1 cellular context compared by ENCODE assay signal in the genomic region with DNA sequence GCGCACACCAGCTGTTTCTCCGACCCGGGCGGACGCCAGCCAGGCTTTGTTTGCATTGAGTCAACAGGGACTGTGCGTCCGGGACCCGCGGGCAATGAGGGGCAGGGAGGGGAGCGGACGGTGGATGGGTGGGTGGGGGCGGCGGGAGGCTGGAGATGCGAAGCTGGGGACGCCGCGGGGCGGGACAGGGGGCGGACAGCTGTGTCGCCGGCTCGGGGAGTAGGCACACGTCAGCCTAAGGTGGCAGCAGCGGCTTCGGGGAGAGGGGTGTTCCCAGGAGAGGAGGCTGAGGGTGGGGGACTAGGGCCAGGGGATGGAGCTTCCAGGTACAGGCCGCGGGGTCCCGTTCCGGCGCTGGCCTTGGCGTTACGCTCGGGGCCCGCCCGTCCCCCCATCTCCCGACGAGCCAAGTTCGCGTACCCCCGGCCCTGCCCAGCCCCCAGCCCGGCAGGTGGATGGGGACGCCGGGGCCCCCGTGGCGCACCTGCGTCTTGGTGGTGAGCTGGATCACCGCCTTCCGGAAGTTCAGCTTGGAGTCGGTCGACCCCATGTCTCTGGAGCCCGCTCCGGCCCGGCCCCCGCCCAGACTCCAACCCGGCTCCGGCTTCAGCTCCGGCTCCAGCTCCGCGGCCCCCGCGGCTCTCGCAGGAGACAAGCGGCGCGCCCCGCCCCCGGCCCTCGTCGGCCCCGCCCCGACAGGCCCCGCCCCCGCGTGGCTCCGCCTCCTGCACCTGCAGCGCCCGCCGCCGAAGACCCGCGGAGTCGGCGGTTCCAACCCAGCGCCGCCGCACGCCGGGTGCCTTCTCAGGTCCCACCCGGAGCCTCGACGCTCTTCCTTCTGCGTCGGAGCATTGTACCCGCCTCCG.
A peak's percentile ranks its signal among the peaks of the same experiment; 100 is the strongest.
TF ChIP-seq lines count a peak whose summit lies in the region.

A gene with protein sequence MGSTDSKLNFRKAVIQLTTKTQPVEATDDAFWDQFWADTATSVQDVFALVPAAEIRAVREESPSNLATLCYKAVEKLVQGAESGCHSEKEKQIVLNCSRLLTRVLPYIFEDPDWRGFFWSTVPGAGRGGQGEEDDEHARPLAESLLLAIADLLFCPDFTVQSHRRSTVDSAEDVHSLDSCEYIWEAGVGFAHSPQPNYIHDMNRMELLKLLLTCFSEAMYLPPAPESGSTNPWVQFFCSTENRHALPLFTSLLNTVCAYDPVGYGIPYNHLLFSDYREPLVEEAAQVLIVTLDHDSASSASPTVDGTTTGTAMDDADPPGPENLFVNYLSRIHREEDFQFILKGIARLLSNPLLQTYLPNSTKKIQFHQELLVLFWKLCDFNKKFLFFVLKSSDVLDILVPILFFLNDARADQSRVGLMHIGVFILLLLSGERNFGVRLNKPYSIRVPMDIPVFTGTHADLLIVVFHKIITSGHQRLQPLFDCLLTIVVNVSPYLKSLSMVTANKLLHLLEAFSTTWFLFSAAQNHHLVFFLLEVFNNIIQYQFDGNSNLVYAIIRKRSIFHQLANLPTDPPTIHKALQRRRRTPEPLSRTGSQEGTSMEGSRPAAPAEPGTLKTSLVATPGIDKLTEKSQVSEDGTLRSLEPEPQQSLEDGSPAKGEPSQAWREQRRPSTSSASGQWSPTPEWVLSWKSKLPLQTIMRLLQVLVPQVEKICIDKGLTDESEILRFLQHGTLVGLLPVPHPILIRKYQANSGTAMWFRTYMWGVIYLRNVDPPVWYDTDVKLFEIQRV (minus strand): TSS at position 653 of the 866 bp plus-strand sequence. CDS start 103 bp downstream, at position 550.

TF ChIP-seq in HepG2, 621 proteins besides CTCF, POLR2A, EP300 and RAD21 (continued from another document and continues in another):
- TF ChIP-seq SMAD1 (CRISPR knock-in tag; IDR thresholded peaks at IDR 0.05; ENCODE audit: borderline replicate concordance, low read depth) (no peak), ZNF224 (CRISPR knock-in tag; IDR thresholded peaks at IDR 0.05) (no peak), ZNF530 (CRISPR knock-in tag; IDR thresholded peaks at IDR 0.05; ENCODE audit: low read depth) (no peak), POLR2G (IDR thresholded peaks at IDR 0.05; ENCODE audit: low read depth, low read length) (no peak), ISL2 (CRISPR knock-in tag; IDR thresholded peaks at IDR 0.05) (no peak), NR1H2 (CRISPR knock-in tag; IDR thresholded peaks at IDR 0.05; ENCODE audit: borderline replicate concordance, low read depth) (0 out of 2 replicates have a peak, but pooled peaks have one; percentile 32), SSRP1 (CRISPR knock-in tag; IDR thresholded peaks at IDR 0.05) (no peak), ZNF782 (CRISPR knock-in tag; IDR thresholded peaks at IDR 0.05; ENCODE audit: borderline replicate concordance) (no peak), ZBTB21 (CRISPR knock-in tag; IDR thresholded peaks at IDR 0.05) (no peak), BHLHE40 (IDR thresholded peaks at IDR 0.05; ENCODE audit: low read length) (no peak), PHF5A (CRISPR knock-in tag; IDR thresholded peaks at IDR 0.05; ENCODE audit: low read depth, unreplicated experiment) (no peak), RBAK (CRISPR knock-in tag; IDR thresholded peaks at IDR 0.05) (no peak), MTF2 (CRISPR knock-in tag; IDR thresholded peaks at IDR 0.05; ENCODE audit: borderline replicate concordance) (peak; percentile 89; the same call in 1 of the 2 replicates), ZNF660 (CRISPR knock-in tag; IDR thresholded peaks at IDR 0.05; ENCODE audit: borderline replicate concordance, low read depth) (no peak), ZC3H13 (CRISPR knock-in tag; IDR thresholded peaks at IDR 0.05) (no peak), RARA (CRISPR knock-in tag; IDR thresholded peaks at IDR 0.05) (peak; percentile 50; the same call in 1 of the 2 replicates), HOXA5 (CRISPR knock-in tag; IDR thresholded peaks at IDR 0.05) (peak; percentile 16; the same call in 1 of the 2 replicates), ARID2 (CRISPR knock-in tag; IDR thresholded peaks at IDR 0.05; ENCODE audit: borderline replicate concordance) (no peak), ZNF101 (CRISPR knock-in tag; IDR thresholded peaks at IDR 0.05; ENCODE audit: borderline replicate concordance, low read depth) (no peak), ZNF619 (CRISPR knock-in tag; IDR thresholded peaks at IDR 0.05) (no peak), ZC3H4 (CRISPR knock-in tag; IDR thresholded peaks at IDR 0.05; ENCODE audit: borderline replicate concordance) (no peak), JARID2 (CRISPR knock-in tag; IDR thresholded peaks at IDR 0.05; ENCODE audit: insufficient replicate concordance) (no peak), POLR2AphosphoS5 (IDR thresholded peaks at IDR 0.05; ENCODE audit: low read depth, low read length) (no peak), EHMT2 (IDR thresholded peaks at IDR 0.05; ENCODE audit: borderline replicate concordance, low read depth, low read length) (no peak), ZIK1 (CRISPR knock-in tag; IDR thresholded peaks at IDR 0.05; ENCODE audit: borderline replicate concordance, low read depth) (0 out of 2 replicates have a peak, but pooled peaks have one; percentile 46), ZFP82 (CRISPR knock-in tag; IDR thresholded peaks at IDR 0.05; ENCODE audit: borderline replicate concordance) (no peak), SCMH1 (CRISPR knock-in tag; IDR thresholded peaks at IDR 0.05; ENCODE audit: borderline replicate concordance) (no peak), GATAD2A (CRISPR knock-in tag; IDR thresholded peaks at IDR 0.05) (peak; percentile 81), MEIS1 (CRISPR knock-in tag; IDR thresholded peaks at IDR 0.05; ENCODE audit: borderline replicate concordance) (no peak; the same call in 1 of the 2 replicates), ZNF30 (CRISPR knock-in tag; IDR thresholded peaks at IDR 0.05) (no peak), KAT7 (CRISPR knock-in tag; IDR thresholded peaks at IDR 0.05; ENCODE audit: borderline replicate concordance) (peak; percentile 28; the same call in 1 of the 2 replicates), ZNF446 (CRISPR knock-in tag; IDR thresholded peaks at IDR 0.05) (no peak), ZNF513 (CRISPR knock-in tag; conservative IDR thresholded peaks at IDR 0.05) (0 out of 2 replicates have a peak, but pooled peaks have one; percentile 85), TEAD3 (CRISPR knock-in tag; optimal IDR thresholded peaks at IDR 0.05; ENCODE audit: borderline replicate concordance) (peak; percentile 35), ZNF180 (CRISPR knock-in tag; IDR thresholded peaks at IDR 0.05; ENCODE audit: borderline replicate concordance, low read depth) (no peak), MXI1 (IDR thresholded peaks at IDR 0.05; ENCODE audit: borderline replicate concordance, low read depth, low read length) (peak; percentile 7; the same call in 1 of the 3 replicates), MTA1 (CRISPR knock-in tag; IDR thresholded peaks at IDR 0.05; ENCODE audit: borderline replicate concordance) (0 out of 2 replicates have a peak, but pooled peaks have one; percentile 67), TOE1 (CRISPR knock-in tag; IDR thresholded peaks at IDR 0.05) (no peak), ZBTB42 (CRISPR knock-in tag; IDR thresholded peaks at IDR 0.05) (no peak), ZNF562 (CRISPR knock-in tag; IDR thresholded peaks at IDR 0.05; ENCODE audit: borderline replicate concordance) (no peak), ZNF589 (CRISPR knock-in tag; conservative IDR thresholded peaks at IDR 0.05) (no peak), ZNF777 (CRISPR knock-in tag; IDR thresholded peaks at IDR 0.05) (peak; percentile 84), ZNF333 (CRISPR knock-in tag; IDR thresholded peaks at IDR 0.05; ENCODE audit: borderline replicate concordance) (no peak), GZF1 (CRISPR knock-in tag; IDR thresholded peaks at IDR 0.05) (no peak), NFYC (CRISPR knock-in tag; IDR thresholded peaks at IDR 0.05) (no peak), HIVEP1 (CRISPR knock-in tag; IDR thresholded peaks at IDR 0.05) (0 out of 2 replicates have a peak, but pooled peaks have one; percentile 22), ARHGAP35 (CRISPR knock-in tag; IDR thresholded peaks at IDR 0.05; ENCODE audit: borderline replicate concordance) (no peak), ZNF317 (CRISPR knock-in tag; IDR thresholded peaks at IDR 0.05) (no peak), ZSCAN25 (CRISPR knock-in tag; IDR thresholded peaks at IDR 0.05) (no peak), PAWR (CRISPR knock-in tag; IDR thresholded peaks at IDR 0.05; ENCODE audit: borderline replicate concordance) (no peak), TAF1 (CRISPR knock-in tag; IDR thresholded peaks at IDR 0.05) (no peak), SOX5 (CRISPR knock-in tag; IDR thresholded peaks at IDR 0.05; ENCODE audit: borderline replicate concordance) (peak; percentile 59; the same call in 1 of the 2 replicates)
- TF ChIP-seq, protein P1, sequence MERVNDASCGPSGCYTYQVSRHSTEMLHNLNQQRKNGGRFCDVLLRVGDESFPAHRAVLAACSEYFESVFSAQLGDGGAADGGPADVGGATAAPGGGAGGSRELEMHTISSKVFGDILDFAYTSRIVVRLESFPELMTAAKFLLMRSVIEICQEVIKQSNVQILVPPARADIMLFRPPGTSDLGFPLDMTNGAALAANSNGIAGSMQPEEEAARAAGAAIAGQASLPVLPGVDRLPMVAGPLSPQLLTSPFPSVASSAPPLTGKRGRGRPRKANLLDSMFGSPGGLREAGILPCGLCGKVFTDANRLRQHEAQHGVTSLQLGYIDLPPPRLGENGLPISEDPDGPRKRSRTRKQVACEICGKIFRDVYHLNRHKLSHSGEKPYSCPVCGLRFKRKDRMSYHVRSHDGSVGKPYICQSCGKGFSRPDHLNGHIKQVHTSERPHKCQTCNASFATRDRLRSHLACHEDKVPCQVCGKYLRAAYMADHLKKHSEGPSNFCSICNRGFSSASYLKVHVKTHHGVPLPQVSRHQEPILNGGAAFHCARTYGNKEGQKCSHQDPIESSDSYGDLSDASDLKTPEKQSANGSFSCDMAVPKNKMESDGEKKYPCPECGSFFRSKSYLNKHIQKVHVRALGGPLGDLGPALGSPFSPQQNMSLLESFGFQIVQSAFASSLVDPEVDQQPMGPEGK (CRISPR knock-in tag; IDR thresholded peaks at IDR 0.05), result peak; percentile 87
- TF ChIP-seq, protein P2, sequence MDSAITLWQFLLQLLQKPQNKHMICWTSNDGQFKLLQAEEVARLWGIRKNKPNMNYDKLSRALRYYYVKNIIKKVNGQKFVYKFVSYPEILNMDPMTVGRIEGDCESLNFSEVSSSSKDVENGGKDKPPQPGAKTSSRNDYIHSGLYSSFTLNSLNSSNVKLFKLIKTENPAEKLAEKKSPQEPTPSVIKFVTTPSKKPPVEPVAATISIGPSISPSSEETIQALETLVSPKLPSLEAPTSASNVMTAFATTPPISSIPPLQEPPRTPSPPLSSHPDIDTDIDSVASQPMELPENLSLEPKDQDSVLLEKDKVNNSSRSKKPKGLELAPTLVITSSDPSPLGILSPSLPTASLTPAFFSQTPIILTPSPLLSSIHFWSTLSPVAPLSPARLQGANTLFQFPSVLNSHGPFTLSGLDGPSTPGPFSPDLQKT (CRISPR knock-in tag; IDR thresholded peaks at IDR 0.05; ENCODE audit: borderline replicate concordance), result no peak
- TF ChIP-seq, protein P3, sequence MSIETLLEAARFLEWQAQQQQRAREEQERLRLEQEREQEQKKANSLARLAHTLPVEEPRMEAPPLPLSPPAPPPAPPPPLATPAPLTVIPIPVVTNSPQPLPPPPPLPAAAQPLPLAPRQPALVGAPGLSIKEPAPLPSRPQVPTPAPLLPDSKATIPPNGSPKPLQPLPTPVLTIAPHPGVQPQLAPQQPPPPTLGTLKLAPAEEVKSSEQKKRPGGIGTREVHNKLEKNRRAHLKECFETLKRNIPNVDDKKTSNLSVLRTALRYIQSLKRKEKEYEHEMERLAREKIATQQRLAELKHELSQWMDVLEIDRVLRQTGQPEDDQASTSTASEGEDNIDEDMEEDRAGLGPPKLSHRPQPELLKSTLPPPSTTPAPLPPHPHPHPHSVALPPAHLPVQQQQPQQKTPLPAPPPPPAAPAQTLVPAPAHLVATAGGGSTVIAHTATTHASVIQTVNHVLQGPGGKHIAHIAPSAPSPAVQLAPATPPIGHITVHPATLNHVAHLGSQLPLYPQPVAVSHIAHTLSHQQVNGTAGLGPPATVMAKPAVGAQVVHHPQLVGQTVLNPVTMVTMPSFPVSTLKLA (IDR thresholded peaks at IDR 0.05), result no peak
- TF ChIP-seq, protein P4, sequence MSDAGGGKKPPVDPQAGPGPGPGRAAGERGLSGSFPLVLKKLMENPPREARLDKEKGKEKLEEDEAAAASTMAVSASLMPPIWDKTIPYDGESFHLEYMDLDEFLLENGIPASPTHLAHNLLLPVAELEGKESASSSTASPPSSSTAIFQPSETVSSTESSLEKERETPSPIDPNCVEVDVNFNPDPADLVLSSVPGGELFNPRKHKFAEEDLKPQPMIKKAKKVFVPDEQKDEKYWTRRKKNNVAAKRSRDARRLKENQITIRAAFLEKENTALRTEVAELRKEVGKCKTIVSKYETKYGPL (CRISPR knock-in tag; IDR thresholded peaks at IDR 0.05), result no peak
- TF ChIP-seq, protein P5, sequence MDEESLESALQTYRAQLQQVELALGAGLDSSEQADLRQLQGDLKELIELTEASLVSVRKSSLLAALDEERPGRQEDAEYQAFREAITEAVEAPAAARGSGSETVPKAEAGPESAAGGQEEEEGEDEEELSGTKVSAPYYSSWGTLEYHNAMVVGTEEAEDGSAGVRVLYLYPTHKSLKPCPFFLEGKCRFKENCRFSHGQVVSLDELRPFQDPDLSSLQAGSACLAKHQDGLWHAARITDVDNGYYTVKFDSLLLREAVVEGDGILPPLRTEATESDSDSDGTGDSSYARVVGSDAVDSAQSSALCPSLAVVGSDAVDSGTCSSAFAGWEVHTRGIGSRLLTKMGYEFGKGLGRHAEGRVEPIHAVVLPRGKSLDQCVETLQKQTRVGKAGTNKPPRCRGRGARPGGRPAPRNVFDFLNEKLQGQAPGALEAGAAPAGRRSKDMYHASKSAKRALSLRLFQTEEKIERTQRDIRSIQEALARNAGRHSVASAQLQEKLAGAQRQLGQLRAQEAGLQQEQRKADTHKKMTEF (CRISPR knock-in tag; IDR thresholded peaks at IDR 0.05), result peak; percentile 40; the same call in 1 of the 2 replicates
- TF ChIP-seq, protein P6, sequence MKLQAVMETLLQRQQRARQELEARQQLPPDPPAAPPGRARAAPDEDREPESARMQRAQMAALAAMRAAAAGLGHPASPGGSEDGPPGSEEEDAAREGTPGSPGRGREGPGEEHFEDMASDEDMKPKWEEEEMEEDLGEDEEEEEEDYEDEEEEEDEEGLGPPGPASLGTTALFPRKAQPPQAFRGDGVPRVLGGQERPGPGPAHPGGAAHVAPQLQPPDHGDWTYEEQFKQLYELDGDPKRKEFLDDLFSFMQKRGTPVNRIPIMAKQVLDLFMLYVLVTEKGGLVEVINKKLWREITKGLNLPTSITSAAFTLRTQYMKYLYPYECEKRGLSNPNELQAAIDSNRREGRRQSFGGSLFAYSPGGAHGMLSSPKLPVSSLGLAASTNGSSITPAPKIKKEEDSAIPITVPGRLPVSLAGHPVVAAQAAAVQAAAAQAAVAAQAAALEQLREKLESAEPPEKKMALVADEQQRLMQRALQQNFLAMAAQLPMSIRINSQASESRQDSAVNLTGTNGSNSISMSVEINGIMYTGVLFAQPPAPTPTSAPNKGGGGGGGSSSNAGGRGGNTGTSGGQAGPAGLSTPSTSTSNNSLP (IDR thresholded peaks at IDR 0.05; ENCODE audit: low read depth, low read length), result no peak
